Comparison of ENCODE assay signal across 22 cellular contexts in genomic region chr21:16992448-16992847, GRCh38.
"Had no signal": no experiment of that assay in that cellular context is flagged by ENCODE, and none has a peak within 500 bp of the region (broad histone marks: within the 10 kb centered on the region; RNA-seq: fewer than 3 reads in every experiment).

No MANE protein-coding gene starts in this region.

- ATAC-seq: activated CD4-positive, CD25-positive, alpha-beta regulatory T cell treated with anti-CD3 and anti-CD28 coated beads, Interleukin-2, amount 50 U/mL, for 24 hours; activated T-cell treated with anti-CD3 and anti-CD28 coated beads, Interleukin-2, amount 50 U/mL, for 4 hours; left lobe of liver; stimulated activated effector memory CD8-positive, alpha-beta T cell treated with anti-CD3 and anti-CD28 coated beads, Interleukin-12 subunit alpha, Interleukin-12 subunit beta, amount 100 ng/mL, for 72 hours had no signal

- H2AFZ ChIP-seq: parathyroid adenoma had no signal

- H3K9me3 ChIP-seq: sigmoid colon, stomach had no signal

- H3K4me3 ChIP-seq: dorsolateral prefrontal cortex, lung, sigmoid colon, stomach had no signal

- H3K27me3 Mint-ChIP-seq: activated naive CD4-positive, alpha-beta T cell treated with anti-CD3 and anti-CD28 coated beads, Interleukin-2, amount 10 ng/mL, durations not matched to agents 7 days and 5 days had no signal

- H3K79me2 ChIP-seq: parathyroid adenoma had no signal

- H3K4me3 Mint-ChIP-seq: activated naive CD4-positive, alpha-beta T cell treated with anti-CD3 and anti-CD28 coated beads, Interleukin-2, amount 10 ng/mL, durations not matched to agents 7 days and 5 days; activated T-cell treated with anti-CD3 and anti-CD28 coated beads, Interleukin-2, amount 50 U/mL, for 4 hours; mesothelial cell of epicardium; nephron; stimulated activated effector memory CD8-positive, alpha-beta T cell treated with anti-CD3 and anti-CD28 coated beads, Interleukin-12 subunit alpha, Interleukin-12 subunit beta, amount 100 ng/mL, for 72 hours had no signal

- H3K4me1 Mint-ChIP-seq: activated naive CD4-positive, alpha-beta T cell treated with anti-CD3 and anti-CD28 coated beads, Interleukin-2, amount 10 ng/mL, durations not matched to agents 7 days and 5 days; mesothelial cell of epicardium; nephron; stimulated activated effector memory CD8-positive, alpha-beta T cell treated with anti-CD3 and anti-CD28 coated beads, Interleukin-12 subunit alpha, Interleukin-12 subunit beta, amount 100 ng/mL, for 72 hours had no signal

- H3K27ac Mint-ChIP-seq: activated naive CD4-positive, alpha-beta T cell treated with anti-CD3 and anti-CD28 coated beads, Interleukin-2, amount 10 ng/mL, durations not matched to agents 7 days and 5 days; mesothelial cell of epicardium; nephron; stimulated activated effector memory CD8-positive, alpha-beta T cell treated with anti-CD3 and anti-CD28 coated beads, Interleukin-12 subunit alpha, Interleukin-12 subunit beta, amount 100 ng/mL, for 72 hours had no signal

- H3K27ac ChIP-seq: brain microvascular endothelial cell, dorsolateral prefrontal cortex, epithelial cell of prostate, parathyroid adenoma, sigmoid colon, stomach had no signal

- H3K36me3 ChIP-seq: brain microvascular endothelial cell, sigmoid colon, stomach had no signal

- H3K36me3 Mint-ChIP-seq: activated naive CD4-positive, alpha-beta T cell treated with anti-CD3 and anti-CD28 coated beads, Interleukin-2, amount 10 ng/mL, durations not matched to agents 7 days and 5 days; mesothelial cell of epicardium; stimulated activated effector memory CD8-positive, alpha-beta T cell treated with anti-CD3 and anti-CD28 coated beads, Interleukin-12 subunit alpha, Interleukin-12 subunit beta, amount 100 ng/mL, for 72 hours had no signal

- DNase-seq: activated CD4-positive, alpha-beta T cell treated with anti-CD3 and anti-CD28 coated beads, Interleukin-2, amount 50 U/mL, for 1 hour; activated CD8-positive, alpha-beta memory T cell treated with anti-CD3 and anti-CD28 coated beads, Interleukin-2, amount 50 U/mL, for 4 hours; activated naive CD4-positive, alpha-beta T cell treated with anti-CD3 and anti-CD28 coated beads, Interleukin-2, amount 10 ng/mL, durations not matched to agents 7 days and 5 days; activated T-cell treated with anti-CD3 and anti-CD28 coated beads, Interleukin-2, amount 50 U/mL, for 4 hours; aorta; brain microvascular endothelial cell; central memory CD4-positive, alpha-beta T cell; dorsolateral prefrontal cortex; head of caudate nucleus; kidney; sigmoid colon; stimulated activated CD4-positive, alpha-beta T cell treated with anti-CD3 and anti-CD28 coated beads, Interleukin-4, amount 100 ng/mL, for 24 hours; stomach; trophoblast cell had no signal

- H3K27me3 ChIP-seq: brain microvascular endothelial cell, dorsolateral prefrontal cortex, sigmoid colon, stomach had no signal

- H3K4me1 ChIP-seq: parathyroid adenoma, sigmoid colon, stomach had no signal
